Comparison of ENCODE assay signal across 8 cellular contexts in the genomic region with DNA sequence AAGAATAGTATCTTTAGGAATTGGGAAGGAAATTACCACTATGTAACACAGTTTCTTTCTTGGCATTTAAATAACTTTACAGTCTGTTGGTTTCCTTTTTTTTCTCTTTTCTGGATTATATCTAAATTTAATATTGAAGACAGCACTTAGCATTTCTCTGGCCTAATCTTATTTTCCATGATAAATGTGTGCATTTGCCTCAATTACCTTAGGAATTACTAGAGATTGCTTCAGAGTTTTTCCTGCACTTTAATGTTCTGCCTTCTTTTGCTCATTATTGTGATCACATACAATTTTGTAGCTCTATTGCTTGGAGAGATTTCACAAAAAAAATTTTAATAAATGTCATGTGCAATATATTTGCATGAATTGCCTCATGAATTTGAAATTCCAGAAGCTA.
"Had no signal": no experiment of that assay in that cellular context is flagged by ENCODE, and none has a peak within 500 bp of the region (broad histone marks: within the 10 kb centered on the region; RNA-seq: fewer than 3 reads in every experiment).

No MANE protein-coding gene starts in this region.

- H3K9ac ChIP-seq: GM23248 had no signal

- H3K36me3 ChIP-seq: HAP-1 had no signal

- H3K9me3 ChIP-seq: HAP-1 had no signal

- H3K27ac ChIP-seq: GM23248, HL-60 had no signal

- DNase-seq: GM23248, GOT3, H7, HFFc6 had no signal

- H3K4me1 ChIP-seq: HAP-1 had no signal

- ATAC-seq: HCT116, HepG2 had no signal

- H3K4me3 ChIP-seq: GM23248, HAP-1 had no signal
